In the genomic region with DNA sequence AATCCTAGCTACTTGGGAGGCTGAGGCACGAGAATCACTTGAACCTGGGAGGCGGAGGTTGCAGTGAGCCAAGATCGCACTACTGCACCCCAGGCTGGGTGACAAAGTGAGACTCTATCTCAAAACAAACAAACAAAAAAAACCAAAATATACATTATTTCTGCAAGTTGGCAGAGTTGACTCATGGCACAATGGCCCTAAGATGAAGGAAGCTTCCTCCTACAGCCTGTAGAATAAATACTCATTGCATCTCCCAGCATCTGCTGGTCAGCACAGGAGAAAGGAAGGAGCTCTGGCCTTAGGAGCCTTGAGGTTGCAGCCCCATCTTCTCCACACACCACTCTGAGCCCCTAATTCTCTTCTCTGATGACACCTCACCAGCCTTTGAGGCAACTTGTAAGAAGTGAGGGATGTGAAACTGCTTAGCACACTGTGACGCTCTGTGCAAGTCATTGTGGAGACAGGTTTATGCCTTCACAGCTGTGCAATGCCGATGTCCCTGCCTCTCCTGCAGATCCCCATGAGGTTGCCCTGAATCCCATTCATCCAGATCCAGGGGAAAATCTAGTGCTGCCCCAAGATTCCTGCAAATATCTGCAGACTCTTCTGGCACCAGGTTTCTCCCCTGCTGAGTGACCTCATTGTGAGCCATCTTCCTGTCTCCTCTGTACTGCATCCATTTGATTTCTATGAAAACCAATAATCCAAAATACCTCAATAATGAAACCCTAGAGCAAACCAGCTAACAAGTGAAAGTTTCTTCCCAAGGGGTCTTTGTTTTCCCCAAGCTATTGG, we compare ENCODE assay signal across 1 cellular context.
TF ChIP-seq lines count a peak whose summit lies in the region.

No MANE protein-coding gene starts in this region.

TF ChIP-seq in HepG2, 621 proteins besides CTCF, POLR2A, EP300 and RAD21:
- TF ChIP-seq POGK (CRISPR knock-in tag; conservative IDR thresholded peaks at IDR 0.05) = no peak
- TF ChIP-seq ZNF644 (CRISPR knock-in tag; IDR thresholded peaks at IDR 0.05; ENCODE audit: low read depth) = no peak
- TF ChIP-seq AGO1 (IDR thresholded peaks at IDR 0.05; ENCODE audit: low read depth, low read length, poor library complexity, severe bottlenecking) = no peak
- TF ChIP-seq SUZ12 (IDR thresholded peaks at IDR 0.05; ENCODE audit: low read depth, low read length) = no peak
- no peak for TF ChIP-seq GMEB2 (CRISPR knock-in tag; IDR thresholded peaks at IDR 0.05; ENCODE audit: low read depth)
- TF ChIP-seq ZMYM2 (CRISPR knock-in tag; IDR thresholded peaks at IDR 0.05) = no peak
- no peak for TF ChIP-seq ZNF543 (CRISPR knock-in tag; IDR thresholded peaks at IDR 0.05)
- no peak for TF ChIP-seq BORCS8-MEF2B (CRISPR knock-in tag; IDR thresholded peaks at IDR 0.05)
- TF ChIP-seq RXRB (CRISPR knock-in tag; IDR thresholded peaks at IDR 0.05; ENCODE audit: borderline replicate concordance) = no peak
- TF ChIP-seq ONECUT2 (CRISPR knock-in tag; IDR thresholded peaks at IDR 0.05) = no peak
- TF ChIP-seq KLF15 (CRISPR knock-in tag; IDR thresholded peaks at IDR 0.05; ENCODE audit: borderline replicate concordance) = no peak
- TF ChIP-seq HDAC2 (CRISPR knock-in tag; IDR thresholded peaks at IDR 0.05) = no peak
- no peak for TF ChIP-seq GABPA (IDR thresholded peaks at IDR 0.05; ENCODE audit: low read depth, low read length)
- TF ChIP-seq GABPA (CRISPR knock-in tag; IDR thresholded peaks at IDR 0.05; ENCODE audit: low read depth) = no peak
TF ChIP-seq in HepG2: peak in this region for 0.
